Comparison of ENCODE assay signal across 8 cellular contexts in the genomic region with DNA sequence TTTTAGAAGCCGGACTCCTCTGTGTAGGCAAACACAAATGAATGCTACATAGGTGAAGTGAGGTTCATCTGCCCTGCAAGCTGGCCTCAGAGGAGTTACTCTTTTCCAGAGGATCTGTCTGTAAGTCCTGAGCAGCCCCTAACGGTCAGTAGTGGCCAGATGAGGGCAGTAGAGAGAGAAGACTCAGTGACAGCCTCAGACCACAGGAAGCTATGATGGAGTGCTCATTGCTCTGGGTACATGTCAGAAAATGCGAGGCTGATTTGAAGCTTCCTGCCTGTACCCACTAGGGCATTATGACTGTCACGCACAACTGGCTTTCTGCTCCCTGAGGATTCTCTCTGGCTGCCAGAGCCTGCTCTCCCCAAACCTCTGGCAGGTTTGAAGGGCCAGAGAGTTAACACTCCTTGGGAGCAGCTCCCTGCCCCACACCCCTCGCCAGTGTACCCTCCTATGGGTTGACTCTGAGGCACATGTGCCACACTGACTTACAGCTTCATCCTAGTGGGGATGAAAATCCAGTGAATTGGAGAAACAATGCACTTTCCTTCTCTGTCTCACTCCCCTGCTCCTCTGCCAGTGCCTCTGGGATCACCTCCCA.
DNase-seq lines count a peak whose midpoint lies in the region; ATAC-seq, FAIRE-seq and TF ChIP-seq lines count a peak whose summit lies in the region.

No MANE protein-coding gene starts in this region.

- H3K27me3 Mint-ChIP-seq in nephron (ENCODE audit: low read depth): no peaks in the 10 kb centered on the region

- no peak overlapping the region for H3K4me3 Mint-ChIP-seq in nephron

- no peaks in the 10 kb centered on the region for H3K27me3 ChIP-seq in bronchial epithelial cell (ENCODE audit: control insufficient read depth, insufficient read depth, low read length)

- TF ChIP-seq CTCF in bronchial epithelial cell (IDR thresholded peaks at IDR 0.05; ENCODE audit: insufficient read depth, low read length, severe bottlenecking) (no peak), nephron (IDR thresholded peaks at IDR 0.05; ENCODE audit: unreplicated experiment in 3 of 3) (peak; percentile 51 to 56 (median 53))

- H3K36me3 Mint-ChIP-seq in nephron (ENCODE audit: low read depth): no peaks in the 10 kb centered on the region

- H3K4me1 Mint-ChIP-seq in nephron: no peaks in the 10 kb centered on the region

- FAIRE-seq in bronchial epithelial cell (lab: Jason Lieb, UNC): no peak

- no peak overlapping the region for H3K27ac Mint-ChIP-seq in nephron

- no peak overlapping the region for H3K4me3 ChIP-seq in bronchial epithelial cell (ENCODE audit: low read depth, low read length)

- no peaks in the 10 kb centered on the region for H3K9me3 Mint-ChIP-seq in nephron

- DNase-seq in D341Med (ENCODE audit: low spot score) (peak; percentile 57), NCI-H524 treated with DMSO at 0.1 percent for 48 hours (lab: John Stamatoyannopoulos, UW) (peak; percentile 3), bronchial epithelial cell (ENCODE audit: low read depth) (peak; percentile 12), NCI-H2227 (lab: John Stamatoyannopoulos, UW; ENCODE audit: unreplicated experiment) (no peak), cortex of kidney (lab: John Stamatoyannopoulos, UW) (no peak)

- ATAC-seq in GM18868 (IDR thresholded peaks at IDR 0.05; ENCODE audit: unreplicated experiment) (peak; percentile 98), HG02938 (IDR thresholded peaks at IDR 0.05; ENCODE audit: unreplicated experiment) (peak; percentile 97)

- no peaks in the 10 kb centered on the region for H3K36me3 ChIP-seq in bronchial epithelial cell (ENCODE audit: control insufficient read depth, insufficient read depth, low read length)

Comparison
In these comparisons a context has a peak if more than half of its experiments do, and no peak if none do; other contexts are left out.
1. DNase-seq: peak in D341Med (single experiment), NCI-H524 treated with DMSO at 0.1 percent for 48 hours (single experiment) and bronchial epithelial cell (single experiment); none in NCI-H2227 (single experiment) and cortex of kidney (single experiment).